Comparison of ENCODE assay signal across 11 cellular contexts in genomic region chr1:7507620-7508019, GRCh38.
"Had no signal": no experiment of that assay in that cellular context is flagged by ENCODE, and none has a peak within 500 bp of the region (broad histone marks: within the 10 kb centered on the region; RNA-seq: fewer than 3 reads in every experiment).

No MANE protein-coding gene starts in this region.

- H2AFZ ChIP-seq: GM23248 had no signal

- DNase-seq: GM23248, GOT3, H9, HCEC 1CT, HFFc6, Karpas-422, KBM-7 had no signal

- FAIRE-seq: H54, HepG2 had no signal

- H3K27ac ChIP-seq: GM23248, HL-60, KMS-11 had no signal

- H3K4me2 ChIP-seq: KMS-11 had no signal

- H3K9ac ChIP-seq: GM23248, KMS-11 had no signal

- ATAC-seq: HepG2 had no signal

- H3K4me3 ChIP-seq: GM23248 had no signal
